9 cellular contexts compared by ENCODE assay signal in the genomic region with DNA sequence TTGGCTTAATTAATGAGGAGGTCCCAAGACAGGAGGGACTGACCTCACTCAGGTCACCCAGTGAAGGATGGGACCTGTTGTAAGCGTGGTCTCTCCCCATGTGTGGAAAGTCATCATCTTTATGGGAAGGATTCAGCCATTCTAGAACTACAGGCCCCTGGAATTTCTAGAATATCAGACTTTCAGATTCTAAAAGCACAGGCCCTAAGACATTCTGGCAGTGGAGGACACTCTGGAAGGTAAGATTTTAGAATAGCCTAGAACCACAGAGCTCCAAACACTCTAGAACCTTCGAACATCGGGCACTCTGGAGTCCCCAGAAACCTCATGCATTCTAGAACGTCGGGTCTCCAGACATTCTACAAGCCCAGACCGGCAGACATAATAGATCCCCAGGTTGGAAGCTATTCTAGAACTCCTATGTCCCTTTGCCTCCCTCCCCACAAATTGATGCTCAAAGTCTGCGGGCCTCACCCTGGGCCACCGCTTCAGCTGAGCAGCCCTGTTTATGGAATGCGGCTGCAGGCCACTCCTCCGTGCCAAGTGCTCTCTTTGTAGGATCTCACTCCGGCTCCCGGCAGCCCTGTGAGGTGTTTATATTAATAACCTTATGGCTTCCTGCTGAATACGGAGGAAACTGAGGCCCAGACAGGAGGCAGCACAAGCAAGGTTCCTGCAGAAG. TPM values are rescaled to one million over a fixed set of nuclear protein-coding genes. Genes with fewer than 3 reads are reported as not detected.
A peak's percentile ranks its signal among the peaks of the same experiment; 100 is the strongest.
DNase-seq lines count a peak whose midpoint lies in the region; ATAC-seq lines count a peak whose summit lies in the region.
"Had no signal": no experiment of that assay in that cellular context is flagged by ENCODE, and none has a peak within 500 bp of the region (broad histone marks: within the 10 kb centered on the region; RNA-seq: fewer than 3 reads in every experiment).

No MANE protein-coding gene starts in this region.

- H3K27me3 Mint-ChIP-seq in naive thymus-derived CD4-positive, alpha-beta T cell, result peaks cover 31 to 61% (median 45%) of the 10 kb centered on the region in 5 donors

- CTCF ChIA-PET in naive thymus-derived CD4-positive, alpha-beta T cell (lab: Charles Lee), result no interaction called here

- peak overlapping the region; percentile 68 to 94 (median 82) for H3K4me3 Mint-ChIP-seq in naive thymus-derived CD4-positive, alpha-beta T cell

- H3K4me3 ChIP-seq in duodenal mucosa (ENCODE audit: low read depth in 1 of 2, low read length in 2 of 2), result peak overlapping the region; percentile 76 to 79
- peak overlapping the region; percentile 51 for H3K4me3 ChIP-seq in naive thymus-derived CD4-positive, alpha-beta T cell (ENCODE audit: low read length)

- intact Hi-C loops in naive thymus-derived CD4-positive, alpha-beta T cell (cut with micrococcal nuclease), result no loop called here
- intact Hi-C loops in sciatic nerve (cut with DNase I), result no loop called here

- DNase-seq in COLO668 (lab: John Stamatoyannopoulos, UW; ENCODE audit: unreplicated experiment) (peak; percentile 61), NCI-H1105 (lab: John Stamatoyannopoulos, UW) (peak; percentile 14), KBM-7 (no peak), sciatic nerve (ENCODE audit: low spot score) (no peak), NCI-H2029 treated with DMSO at 0.1 percent for 48 hours (lab: John Stamatoyannopoulos, UW) (no peak)
- no peak for DNase-seq in naive thymus-derived CD4-positive, alpha-beta T cell

- no peaks in the 10 kb centered on the region for H3K36me3 ChIP-seq in duodenal mucosa (ENCODE audit: control insufficient read depth in 1 of 2, insufficient read depth in 2 of 2, low read length in 2 of 2)
- H3K36me3 ChIP-seq in naive thymus-derived CD4-positive, alpha-beta T cell (ENCODE audit: control insufficient read depth in 2 of 3, insufficient read depth in 3 of 3, low read length in 3 of 3), result no peaks in the 10 kb centered on the region

- H3K9me3 Mint-ChIP-seq in naive thymus-derived CD4-positive, alpha-beta T cell, result peaks cover 0 to 2% (median 0%) of the 10 kb centered on the region in 11 donors

- peaks cover 5 to 25% (median 11%) of the 10 kb centered on the region in 7 donors for H3K4me1 Mint-ChIP-seq in naive thymus-derived CD4-positive, alpha-beta T cell

- no peak overlapping the region for H3K27ac Mint-ChIP-seq in naive thymus-derived CD4-positive, alpha-beta T cell

- H3K9me3 ChIP-seq in duodenal mucosa (ENCODE audit: control insufficient read depth in 1 of 2, low read length in 2 of 2), result no peaks in the 10 kb centered on the region
- H3K9me3 ChIP-seq in naive thymus-derived CD4-positive, alpha-beta T cell (ENCODE audit: control insufficient read depth in 2 of 3, low read length in 3 of 3), result no peaks in the 10 kb centered on the region

- no peaks in the 10 kb centered on the region for H3K27me3 ChIP-seq in duodenal mucosa (ENCODE audit: control insufficient read depth in 1 of 2, insufficient read depth in 2 of 2, low read length in 2 of 2)
- peaks cover 0 to 7% of the 10 kb centered on the region in 2 donors for H3K27me3 ChIP-seq in naive thymus-derived CD4-positive, alpha-beta T cell (ENCODE audit: control insufficient read depth in 2 of 2, insufficient read depth in 2 of 2, low read length in 2 of 2)

- in situ Hi-C loops in KBM-7 (cut with MboI; ENCODE audit: low pct_unique_long_range_greater_than_20kb, low sequenced_read_pairs), result no loop called here

- no peak overlapping the region for H3K27ac ChIP-seq in duodenal mucosa (ENCODE audit: low read depth, low read length)
- no peak overlapping the region for H3K27ac ChIP-seq in naive thymus-derived CD4-positive, alpha-beta T cell (ENCODE audit: low read depth, low read length)
- H3K27ac ChIP-seq: KMS-11 had no signal

- H3K4me1 ChIP-seq in duodenal mucosa (ENCODE audit: control insufficient read depth in 1 of 2, insufficient read depth in 2 of 2, low read length in 2 of 2), result peaks cover 6 to 17% of the 10 kb centered on the region in 2 donors
- peaks cover 4 to 8% of the 10 kb centered on the region in 2 donors for H3K4me1 ChIP-seq in naive thymus-derived CD4-positive, alpha-beta T cell (ENCODE audit: control insufficient read depth in 2 of 2, insufficient read depth in 2 of 2, low read length in 2 of 2)

- no peak for ATAC-seq in naive thymus-derived CD4-positive, alpha-beta T cell
- ATAC-seq in GM18498 (IDR thresholded peaks at IDR 0.05; ENCODE audit: unreplicated experiment) (no peak), sciatic nerve (no peak)

- POLR2A ChIA-PET in naive thymus-derived CD4-positive, alpha-beta T cell (lab: Charles Lee), result no interaction called here

- peak overlapping the region; percentile 65 to 75 for H3K9ac ChIP-seq in duodenal mucosa (ENCODE audit: low read depth in 1 of 2, low read length in 2 of 2)
- H3K9ac ChIP-seq: KMS-11 had no signal

- no peaks in the 10 kb centered on the region for H3K36me3 Mint-ChIP-seq in naive thymus-derived CD4-positive, alpha-beta T cell

RNA-seq across cellular contexts. Expression of gene KLK15, which starts 1.9 kb away (rescaled TPM):
- not detected for total RNA-seq in naive thymus-derived CD4-positive, alpha-beta T cell
- not detected for polyA plus RNA-seq in naive thymus-derived CD4-positive, alpha-beta T cell
- total RNA-seq in sciatic nerve, result not detected

RNA-seq across cellular contexts. Expression of gene KLK1, which starts 11.7 kb away (rescaled TPM):
- 1 to 10 TPM in 1 of 5 experiments, not detected in 4; 1.3 TPM for total RNA-seq in naive thymus-derived CD4-positive, alpha-beta T cell
- polyA plus RNA-seq in naive thymus-derived CD4-positive, alpha-beta T cell, result not detected
- total RNA-seq in sciatic nerve, result 2.1 TPM

RNA-seq across cellular contexts. Expression of gene KLK3, which starts 19.5 kb away (rescaled TPM):
- total RNA-seq in naive thymus-derived CD4-positive, alpha-beta T cell, result not detected
- polyA plus RNA-seq in naive thymus-derived CD4-positive, alpha-beta T cell, result not detected
- not detected for total RNA-seq in sciatic nerve

RNA-seq across cellular contexts. Expression of gene KLK2, which starts 38.0 kb away (rescaled TPM):
- total RNA-seq in naive thymus-derived CD4-positive, alpha-beta T cell, result not detected
- polyA plus RNA-seq in naive thymus-derived CD4-positive, alpha-beta T cell, result not detected
- total RNA-seq in sciatic nerve, result not detected

RNA-seq across cellular contexts. Expression of gene ACP4, which starts 45.0 kb away (rescaled TPM):
- not detected for total RNA-seq in naive thymus-derived CD4-positive, alpha-beta T cell
- not detected for polyA plus RNA-seq in naive thymus-derived CD4-positive, alpha-beta T cell
- not detected for total RNA-seq in sciatic nerve

Comparison
In these comparisons a context has a peak if more than half of its experiments do, and no peak if none do; other contexts are left out.
1. DNase-seq: peak in COLO668 (single experiment) and NCI-H1105 (single experiment); none in naive thymus-derived CD4-positive, alpha-beta T cell (0 of 9), KBM-7 (single experiment), sciatic nerve (single experiment) and NCI-H2029 treated with DMSO at 0.1 percent for 48 hours (single experiment).